10 cellular contexts compared by ENCODE assay signal in genomic region chr12:77553976-77554619, GRCh38.
A peak's percentile ranks its signal among the peaks of the same experiment; 100 is the strongest.
DNase-seq lines count a peak whose midpoint lies in the region; ATAC-seq, FAIRE-seq and TF ChIP-seq lines count a peak whose summit lies in the region.
"Had no signal": no experiment of that assay in that cellular context is flagged by ENCODE, and none has a peak within 500 bp of the region (broad histone marks: within the 10 kb centered on the region; RNA-seq: fewer than 3 reads in every experiment).

No MANE protein-coding gene starts in this region.

- H3K27me3 ChIP-seq in osteoblast (ENCODE audit: insufficient read depth, low read length) (no peaks in the 10 kb centered on the region), right atrium auricular region (no peaks in the 10 kb centered on the region)

- no peak overlapping the region for H3K4me2 ChIP-seq in osteoblast (ENCODE audit: insufficient read depth, low read length)

- no peak overlapping the region for H3K27ac ChIP-seq in osteoblast (ENCODE audit: low read depth, low read length)
- H3K27ac ChIP-seq in right atrium auricular region = no peak overlapping the region

- no peaks in the 10 kb centered on the region for H4K20me1 ChIP-seq in osteoblast (ENCODE audit: insufficient read depth, low read length)

- DNase-seq in GM10266 (ENCODE audit: extremely low spot score) (peak; percentile 12), GM19239 (ENCODE audit: insufficient read length, low spot score) (peak; percentile 33), NCI-H748 (lab: John Stamatoyannopoulos, UW; ENCODE audit: unreplicated experiment) (no peak), osteoblast (ENCODE audit: insufficient read length, low spot score, missing footprints) (no peak), NK-92 (lab: John Stamatoyannopoulos, UW; ENCODE audit: unreplicated experiment) (no peak), right atrium auricular region (ENCODE audit: low spot score) (no peak)
- DNase-seq: activated T-cell treated with anti-CD3 and anti-CD28 coated beads, Interleukin-2, amount 50 U/mL, for 72 hours; SIG-M5 had no signal

- ATAC-seq in HG02571 (IDR thresholded peaks at IDR 0.05; ENCODE audit: unreplicated experiment) = peak; percentile 99
- ATAC-seq in HG03175 (IDR thresholded peaks at IDR 0.05; ENCODE audit: unreplicated experiment) = peak; percentile 99
- ATAC-seq: activated T-cell treated with anti-CD3 and anti-CD28 coated beads, Interleukin-2, amount 50 U/mL, for 72 hours had no signal

- TF ChIP-seq CTCF in GM10266 (IDR thresholded peaks at IDR 0.05; ENCODE audit: control insufficient read depth, insufficient read depth, low read depth, missing control alignments) (no peak), osteoblast (IDR thresholded peaks at IDR 0.05; ENCODE audit: extremely low read depth, low read depth, low read length) (no peak), right atrium auricular region (IDR thresholded peaks at IDR 0.05) (no peak)

- H3K4me1 ChIP-seq in osteoblast (ENCODE audit: insufficient read depth, low read length) = no peaks in the 10 kb centered on the region
- H3K4me1 ChIP-seq in right atrium auricular region = no peaks in the 10 kb centered on the region

- no peaks in the 10 kb centered on the region for H3K9me3 ChIP-seq in osteoblast (ENCODE audit: low read depth, low read length)
- no peaks in the 10 kb centered on the region for H3K9me3 ChIP-seq in right atrium auricular region

- H3K36me3 ChIP-seq in osteoblast (ENCODE audit: insufficient read depth, low read length) (no peaks in the 10 kb centered on the region), right atrium auricular region (no peaks in the 10 kb centered on the region)

- H3K79me2 ChIP-seq in osteoblast (ENCODE audit: insufficient read depth, low read length) = no peaks in the 10 kb centered on the region

- no peak overlapping the region for H3K4me3 ChIP-seq in osteoblast (ENCODE audit: insufficient read depth, low read length)
- no peak overlapping the region for H3K4me3 ChIP-seq in right atrium auricular region

- FAIRE-seq in GM19239 (lab: Jason Lieb, UNC) = peak; percentile 93

- H2AFZ ChIP-seq in osteoblast (ENCODE audit: low read length) = no peak overlapping the region

Comparison
In these comparisons a context has a peak if more than half of its experiments do, and no peak if none do; other contexts are left out.
1. DNase-seq: peak in GM10266 (single experiment) and GM19239 (single experiment); none in NCI-H748 (single experiment), osteoblast (single experiment), NK-92 (single experiment) and right atrium auricular region (single experiment).